Comparison of ENCODE assay signal across 9 cellular contexts in the genomic region with DNA sequence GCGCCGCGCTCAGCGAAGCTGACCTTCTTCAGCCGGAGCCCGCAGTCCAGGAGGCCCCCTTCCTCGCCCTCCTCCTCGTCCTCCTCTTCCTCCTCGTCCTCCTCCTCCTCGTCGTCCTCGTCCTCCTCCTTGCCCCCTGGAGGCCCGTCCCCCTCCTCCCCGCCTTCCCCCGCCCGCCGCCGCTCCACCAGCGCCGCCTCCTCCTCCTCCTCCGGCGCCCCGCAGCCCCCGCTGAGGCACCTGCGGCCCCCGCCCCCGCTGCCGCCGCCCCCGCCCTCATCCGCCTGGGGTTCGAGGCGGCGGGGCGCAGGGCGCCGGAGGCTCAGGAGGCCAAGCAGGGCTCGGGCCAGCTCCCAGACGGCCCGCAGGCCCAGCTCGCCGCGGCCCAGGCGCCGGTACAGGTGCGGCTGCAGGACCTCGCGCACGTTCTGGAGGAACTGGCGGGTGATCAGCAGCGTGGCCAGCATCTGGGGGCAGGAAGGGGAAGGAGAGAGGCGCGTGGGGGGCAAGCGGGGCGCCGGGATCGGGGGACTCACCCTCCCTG. TPM values are rescaled to one million over a fixed set of nuclear protein-coding genes. Genes with fewer than 3 reads are reported as not detected.
DNase-seq lines count a peak whose midpoint lies in the region; ATAC-seq and TF ChIP-seq lines count a peak whose summit lies in the region.
"Had no signal": no experiment of that assay in that cellular context is flagged by ENCODE, and none has a peak within 500 bp of the region (broad histone marks: within the 10 kb centered on the region; RNA-seq: fewer than 3 reads in every experiment).

No MANE protein-coding gene starts in this region.

- no peak for DNase-seq in left ventricle myocardium inferior
- no peak for DNase-seq in Right ventricle myocardium inferior (ENCODE audit: missing footprints)
- DNase-seq in left lung, result no peak
- no peak for DNase-seq in transverse colon
- no peak for DNase-seq in C1 segment of cervical spinal cord (lab: John Stamatoyannopoulos, UW)
- DNase-seq: DND-41 had no signal

- H3K9me3 ChIP-seq in left ventricle myocardium inferior (replicated peaks) (no peaks in the 10 kb centered on the region), left lung (peaks cover 0 to 2% of the 10 kb centered on the region in 2 donors), transverse colon (no peaks in the 10 kb centered on the region)

- H3K4me3 Mint-ChIP-seq in activated naive CD4-positive, alpha-beta T cell treated with anti-CD3 and anti-CD28 coated beads, Interleukin-2, amount 50 U/mL, for 24 hours, result peak overlapping the region; percentile 66

- in situ Hi-C loops in transverse colon (cut with MboI; ENCODE audit: low pct_ligation_motif_present in 1 of 4, low pct_unique_long_range_greater_than_20kb in 1 of 4, low sequenced_read_pairs in 3 of 4), result no loop called here

- TF ChIP-seq POLR2A in transverse colon (IDR thresholded peaks at IDR 0.05), result no peak

- H3K27me3 ChIP-seq in left ventricle myocardium inferior (ENCODE audit: low read depth), result no peaks in the 10 kb centered on the region
- peaks cover 0 to 40% of the 10 kb centered on the region in 2 donors for H3K27me3 ChIP-seq in left lung
- H3K27me3 ChIP-seq in transverse colon, result peaks cover 21% of the 10 kb centered on the region

- H3K27ac ChIP-seq in left ventricle myocardium inferior (replicated peaks) (no peak overlapping the region), left lung (peak overlapping the region in 1 of 2 donors; percentile 50), transverse colon (peak overlapping the region; percentile 72 to 84 (median 78))

- TF ChIP-seq CTCF in left ventricle myocardium inferior (IDR thresholded peaks at IDR 0.05; ENCODE audit: borderline replicate concordance) (no peak), left lung (IDR thresholded peaks at IDR 0.05) (no peak), transverse colon (IDR thresholded peaks at IDR 0.05) (no peak)

- intact Hi-C loops in left ventricle myocardium inferior (cut with micrococcal nuclease) (no loop called here), Right ventricle myocardium inferior (cut with DNase I) (no loop called here), left lung (cut with DNase I) (no loop called here), transverse colon (cut with DNase I; ENCODE audit: low total_unique reads) (no loop called here)

- no peaks in the 10 kb centered on the region for H3K27me3 Mint-ChIP-seq in activated naive CD4-positive, alpha-beta T cell treated with anti-CD3 and anti-CD28 coated beads, Interleukin-2, amount 50 U/mL, for 24 hours

- no peak for ATAC-seq in Right ventricle myocardium inferior
- ATAC-seq in left lung, result peak; percentile 1
- no peak for ATAC-seq in HG02678 (IDR thresholded peaks at IDR 0.05; ENCODE audit: unreplicated experiment)
- ATAC-seq in HG03139 (IDR thresholded peaks at IDR 0.05; ENCODE audit: unreplicated experiment), result no peak

- H3K4me1 ChIP-seq in left ventricle myocardium inferior (peaks cover 14% of the 10 kb centered on the region), left lung (peaks cover 0 to 41% of the 10 kb centered on the region in 2 donors), transverse colon (peaks cover 14 to 30% (median 24%) of the 10 kb centered on the region in 4 donors)

- H3K9me3 Mint-ChIP-seq in activated naive CD4-positive, alpha-beta T cell treated with anti-CD3 and anti-CD28 coated beads, Interleukin-2, amount 50 U/mL, for 24 hours, result no peaks in the 10 kb centered on the region

- H3K36me3 Mint-ChIP-seq in activated naive CD4-positive, alpha-beta T cell treated with anti-CD3 and anti-CD28 coated beads, Interleukin-2, amount 50 U/mL, for 24 hours, result no peaks in the 10 kb centered on the region

- peaks cover 13% of the 10 kb centered on the region for H3K4me1 Mint-ChIP-seq in activated naive CD4-positive, alpha-beta T cell treated with anti-CD3 and anti-CD28 coated beads, Interleukin-2, amount 50 U/mL, for 24 hours

- 11% methylated on average over 20 of the region's 57 CpGs; no CpG with 5 or more reads in 1 of the 2 donors for whole genome bisulfite sequencing in transverse colon (ENCODE audit: low coverage in 1 of 2), 2 donors

- H3K36me3 ChIP-seq in left ventricle myocardium inferior (peaks cover 14% of the 10 kb centered on the region), left lung (peaks cover 0 to 16% of the 10 kb centered on the region in 2 donors), transverse colon (no peaks in the 10 kb centered on the region)

- no peak overlapping the region for H3K27ac Mint-ChIP-seq in activated naive CD4-positive, alpha-beta T cell treated with anti-CD3 and anti-CD28 coated beads, Interleukin-2, amount 50 U/mL, for 24 hours

- no peak for TF ChIP-seq EP300 in transverse colon (IDR thresholded peaks at IDR 0.05; ENCODE audit: low read depth)

- H3K4me3 ChIP-seq in left ventricle myocardium inferior (peak overlapping the region; percentile 27), left lung (peak overlapping the region; percentile 17 to 38), transverse colon (peak overlapping the region; percentile 29 to 54 (median 40))

RNA-seq across cellular contexts. Expression of a gene that starts 6.1 kb away (rescaled TPM):
- total RNA-seq in left ventricle myocardium inferior, result 6.8 TPM
- total RNA-seq in Right ventricle myocardium inferior, result 9.6 TPM
- total RNA-seq in left lung, result 10 to 100 TPM; 18.0 to 21.0 TPM
- 10 to 100 TPM in 2 of 4 donors, 1 to 10 TPM in 2; 6.7 to 73.0 (median 10.3) TPM for total RNA-seq in transverse colon

RNA-seq across cellular contexts. Expression of a gene that starts 8.8 kb away (rescaled TPM):
- 10.8 TPM for total RNA-seq in left ventricle myocardium inferior
- total RNA-seq in Right ventricle myocardium inferior, result 11.5 TPM
- 10 to 100 TPM; 16.9 to 23.5 TPM for total RNA-seq in left lung
- total RNA-seq in transverse colon, result 100 to 1,000 TPM in 1 of 4 donors, 10 to 100 TPM in 3; 24.7 to 206 (median 30.5) TPM

RNA-seq across cellular contexts. Expression of a gene that starts 19.2 kb away (rescaled TPM):
- 35.7 TPM for total RNA-seq in left ventricle myocardium inferior
- total RNA-seq in Right ventricle myocardium inferior, result 28.8 TPM
- total RNA-seq in left lung, result 10 to 100 TPM; 30.5 to 44.1 TPM
- 10 to 100 TPM; 20.6 to 98.1 (median 22.0) TPM for total RNA-seq in transverse colon

RNA-seq across cellular contexts. Expression of a gene that starts 22.9 kb away (rescaled TPM):
- 206 TPM for total RNA-seq in left ventricle myocardium inferior
- 200 TPM for total RNA-seq in Right ventricle myocardium inferior
- total RNA-seq in left lung, result 10 to 100 TPM; 72.9 to 91.9 TPM
- total RNA-seq in transverse colon, result 100 to 1,000 TPM; 243 to 390 (median 272) TPM

RNA-seq across cellular contexts. Expression of a gene that starts 25.4 kb away (rescaled TPM):
- 11.7 TPM for total RNA-seq in left ventricle myocardium inferior
- total RNA-seq in Right ventricle myocardium inferior, result 13.8 TPM
- total RNA-seq in left lung, result 10 to 100 TPM; 16.9 to 17.1 TPM
- total RNA-seq in transverse colon, result 10 to 100 TPM in 1 of 4 donors, 1 to 10 TPM in 3; 6.0 to 14.1 (median 9.1) TPM
